28 cellular contexts compared by ENCODE assay signal in the genomic region with DNA sequence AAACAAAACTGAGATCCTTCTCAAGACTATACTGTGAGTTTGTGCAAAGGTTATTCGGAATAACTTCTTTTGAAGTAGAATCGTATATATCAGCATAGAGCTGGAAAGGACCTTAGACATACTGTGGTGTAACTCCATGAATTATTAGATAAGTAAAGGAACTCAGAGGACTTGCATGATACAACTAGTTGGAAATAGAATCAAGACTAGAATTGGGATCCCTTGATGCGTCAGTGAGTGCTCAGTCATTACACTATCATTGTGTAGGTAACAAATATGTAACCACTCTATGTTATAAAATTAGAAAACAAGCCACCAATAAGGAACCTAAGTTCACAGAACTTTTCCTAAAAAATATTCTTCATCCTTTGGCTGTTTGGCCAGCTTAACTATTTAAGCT.
"Had no signal": no experiment of that assay in that cellular context is flagged by ENCODE, and none has a peak within 500 bp of the region (broad histone marks: within the 10 kb centered on the region; RNA-seq: fewer than 3 reads in every experiment).

No MANE protein-coding gene starts in this region.

- H3K27ac ChIP-seq: ascending aorta, body of pancreas, KMS-11, SJCRH30 had no signal

- H3K36me3 ChIP-seq: ascending aorta, MG63, SJCRH30 had no signal

- ATAC-seq: activated CD4-positive, CD25-positive, alpha-beta regulatory T cell treated with anti-CD3 and anti-CD28 coated beads, Interleukin-2, amount 50 U/mL, for 24 hours; body of pancreas had no signal

- H3K4me3 ChIP-seq: ascending aorta, body of pancreas, MG63, SJCRH30 had no signal

- H3K9me3 Mint-ChIP-seq: activated naive CD4-positive, alpha-beta T cell treated with anti-CD3 and anti-CD28 coated beads, Interleukin-2, amount 10 ng/mL, durations not matched to agents 7 days and 5 days; activated T-helper 2 cell treated with anti-CD3 and anti-CD28 coated beads, Interferon-gamma antibody, Interleukin-2, Interleukin-4, amounts not matched to agents 10 μg/mL and 5 μg/mL and 100 μg/mL, durations not matched to agents 14 hours and 24 hours and 36 hours; central memory CD8-positive, alpha-beta T cell; T-helper 2 cell treated with Interferon-gamma antibody and Interleukin-4, amounts not matched to agents 5 μg/mL and 100 μg/mL, for 36 hours had no signal

- FAIRE-seq: bronchial epithelial cell had no signal

- H3K4me3 Mint-ChIP-seq: activated naive CD4-positive, alpha-beta T cell treated with anti-CD3 and anti-CD28 coated beads, Interleukin-2, amount 10 ng/mL, durations not matched to agents 7 days and 5 days; central memory CD8-positive, alpha-beta T cell; T-helper 2 cell treated with Interferon-gamma antibody and Interleukin-4, amounts not matched to agents 5 μg/mL and 100 μg/mL, for 36 hours had no signal

- H3K27me3 ChIP-seq: ascending aorta, body of pancreas, MG63, SJCRH30 had no signal

- H3K27ac Mint-ChIP-seq: activated naive CD4-positive, alpha-beta T cell treated with anti-CD3 and anti-CD28 coated beads, Interleukin-2, amount 10 ng/mL, durations not matched to agents 7 days and 5 days; T-helper 2 cell treated with Interferon-gamma antibody and Interleukin-4, amounts not matched to agents 5 μg/mL and 100 μg/mL, for 36 hours had no signal

- DNase-seq: activated CD4-positive, alpha-beta T cell treated with anti-CD3 and anti-CD28 coated beads for 4 hours; activated CD4-positive, alpha-beta T cell treated with anti-CD3 and anti-CD28 coated beads, Interleukin-2, amount 50 U/mL, for 48 hours; activated gamma-delta T cell treated with Interleukin-2 at 50 U/mL for 16 hours; activated naive CD4-positive, alpha-beta T cell treated with anti-CD3 and anti-CD28 coated beads, Interleukin-2, amount 10 ng/mL, durations not matched to agents 7 days and 5 days; activated T-cell treated with anti-CD3 and anti-CD28 coated beads, Interleukin-2, amount 50 U/mL, for 48 hours; amniotic stem cell; body of pancreas; MG63; MV-4-11; NCI-H1092 treated with DMSO at 0.1 percent for 48 hours; NCI-H1417 treated with DMSO at 0.1 percent for 48 hours; NCI-H1694; NCI-H2029; NCI-H2107; NCI-H2171 treated with DMSO at 0.1 percent for 48 hours; NCI-H226; NCI-H526; NCI-H82; SJCRH30; SK-N-SH; SW 1271 had no signal

- H3K9me3 ChIP-seq: ascending aorta, body of pancreas, MG63, SJCRH30, SK-N-SH had no signal

- H3K27me3 Mint-ChIP-seq: activated naive CD4-positive, alpha-beta T cell treated with anti-CD3 and anti-CD28 coated beads, Interleukin-2, amount 10 ng/mL, durations not matched to agents 7 days and 5 days; central memory CD8-positive, alpha-beta T cell had no signal
